ENCODE assay signal across 1 cellular context in the genomic region with DNA sequence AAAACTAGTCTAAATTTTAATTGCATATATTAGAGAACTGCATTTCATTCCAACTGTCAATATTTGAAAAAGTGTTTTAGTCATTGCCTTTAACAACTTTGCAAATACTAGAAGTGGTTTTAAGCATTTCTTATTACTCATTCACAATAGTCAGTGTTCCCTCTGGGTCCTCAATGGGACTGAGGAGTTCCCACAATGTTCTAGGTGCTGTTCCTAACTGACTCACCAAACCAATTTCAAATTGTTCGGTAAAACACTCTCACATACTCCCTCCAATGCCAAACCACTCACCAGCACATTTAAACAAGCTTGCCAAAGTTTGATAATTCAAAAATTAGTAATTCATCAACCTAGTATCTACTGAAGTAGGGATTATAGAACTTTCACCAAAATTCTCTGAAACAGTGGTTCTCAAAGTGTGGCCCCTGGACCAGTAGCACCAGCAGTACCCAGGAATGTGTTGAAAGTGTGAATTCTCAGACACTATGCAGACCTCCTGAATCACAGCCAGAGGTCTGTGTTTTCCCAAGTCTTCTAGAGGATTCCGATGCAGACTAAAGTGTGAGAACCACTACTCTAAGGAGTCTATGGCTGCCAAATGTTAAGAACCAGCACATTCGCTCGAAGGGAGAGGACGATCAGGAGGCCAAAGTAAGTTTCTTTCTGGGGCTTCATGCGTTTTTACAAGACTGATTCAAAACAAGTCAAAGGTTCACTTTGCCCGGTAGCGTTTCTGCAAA.
TF ChIP-seq lines count a peak whose summit lies in the region.

No MANE protein-coding gene starts in this region.

TF ChIP-seq in GM23338, 12 proteins besides CTCF, POLR2A, EP300 and RAD21 (continued from another document):
- TF ChIP-seq, protein P1, sequence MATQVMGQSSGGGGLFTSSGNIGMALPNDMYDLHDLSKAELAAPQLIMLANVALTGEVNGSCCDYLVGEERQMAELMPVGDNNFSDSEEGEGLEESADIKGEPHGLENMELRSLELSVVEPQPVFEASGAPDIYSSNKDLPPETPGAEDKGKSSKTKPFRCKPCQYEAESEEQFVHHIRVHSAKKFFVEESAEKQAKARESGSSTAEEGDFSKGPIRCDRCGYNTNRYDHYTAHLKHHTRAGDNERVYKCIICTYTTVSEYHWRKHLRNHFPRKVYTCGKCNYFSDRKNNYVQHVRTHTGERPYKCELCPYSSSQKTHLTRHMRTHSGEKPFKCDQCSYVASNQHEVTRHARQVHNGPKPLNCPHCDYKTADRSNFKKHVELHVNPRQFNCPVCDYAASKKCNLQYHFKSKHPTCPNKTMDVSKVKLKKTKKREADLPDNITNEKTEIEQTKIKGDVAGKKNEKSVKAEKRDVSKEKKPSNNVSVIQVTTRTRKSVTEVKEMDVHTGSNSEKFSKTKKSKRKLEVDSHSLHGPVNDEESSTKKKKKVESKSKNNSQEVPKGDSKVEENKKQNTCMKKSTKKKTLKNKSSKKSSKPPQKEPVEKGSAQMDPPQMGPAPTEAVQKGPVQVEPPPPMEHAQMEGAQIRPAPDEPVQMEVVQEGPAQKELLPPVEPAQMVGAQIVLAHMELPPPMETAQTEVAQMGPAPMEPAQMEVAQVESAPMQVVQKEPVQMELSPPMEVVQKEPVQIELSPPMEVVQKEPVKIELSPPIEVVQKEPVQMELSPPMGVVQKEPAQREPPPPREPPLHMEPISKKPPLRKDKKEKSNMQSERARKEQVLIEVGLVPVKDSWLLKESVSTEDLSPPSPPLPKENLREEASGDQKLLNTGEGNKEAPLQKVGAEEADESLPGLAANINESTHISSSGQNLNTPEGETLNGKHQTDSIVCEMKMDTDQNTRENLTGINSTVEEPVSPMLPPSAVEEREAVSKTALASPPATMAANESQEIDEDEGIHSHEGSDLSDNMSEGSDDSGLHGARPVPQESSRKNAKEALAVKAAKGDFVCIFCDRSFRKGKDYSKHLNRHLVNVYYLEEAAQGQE (IDR thresholded peaks at IDR 0.05; ENCODE audit: unreplicated experiment) = no peak
- TF ChIP-seq ZNF114 (CRISPR knock-in tag; IDR thresholded peaks at IDR 0.05) (no peak), ZNF331 (CRISPR knock-in tag; IDR thresholded peaks at IDR 0.05; ENCODE audit: low read depth) (no peak), STAT1 (IDR thresholded peaks at IDR 0.05; ENCODE audit: unreplicated experiment) (no peak), NANOG (IDR thresholded peaks at IDR 0.05; ENCODE audit: borderline replicate concordance) (no peak), EZH2phosphoT487 (IDR thresholded peaks at IDR 0.05; ENCODE audit: unreplicated experiment) (no peak)
- TF ChIP-seq, protein P2, sequence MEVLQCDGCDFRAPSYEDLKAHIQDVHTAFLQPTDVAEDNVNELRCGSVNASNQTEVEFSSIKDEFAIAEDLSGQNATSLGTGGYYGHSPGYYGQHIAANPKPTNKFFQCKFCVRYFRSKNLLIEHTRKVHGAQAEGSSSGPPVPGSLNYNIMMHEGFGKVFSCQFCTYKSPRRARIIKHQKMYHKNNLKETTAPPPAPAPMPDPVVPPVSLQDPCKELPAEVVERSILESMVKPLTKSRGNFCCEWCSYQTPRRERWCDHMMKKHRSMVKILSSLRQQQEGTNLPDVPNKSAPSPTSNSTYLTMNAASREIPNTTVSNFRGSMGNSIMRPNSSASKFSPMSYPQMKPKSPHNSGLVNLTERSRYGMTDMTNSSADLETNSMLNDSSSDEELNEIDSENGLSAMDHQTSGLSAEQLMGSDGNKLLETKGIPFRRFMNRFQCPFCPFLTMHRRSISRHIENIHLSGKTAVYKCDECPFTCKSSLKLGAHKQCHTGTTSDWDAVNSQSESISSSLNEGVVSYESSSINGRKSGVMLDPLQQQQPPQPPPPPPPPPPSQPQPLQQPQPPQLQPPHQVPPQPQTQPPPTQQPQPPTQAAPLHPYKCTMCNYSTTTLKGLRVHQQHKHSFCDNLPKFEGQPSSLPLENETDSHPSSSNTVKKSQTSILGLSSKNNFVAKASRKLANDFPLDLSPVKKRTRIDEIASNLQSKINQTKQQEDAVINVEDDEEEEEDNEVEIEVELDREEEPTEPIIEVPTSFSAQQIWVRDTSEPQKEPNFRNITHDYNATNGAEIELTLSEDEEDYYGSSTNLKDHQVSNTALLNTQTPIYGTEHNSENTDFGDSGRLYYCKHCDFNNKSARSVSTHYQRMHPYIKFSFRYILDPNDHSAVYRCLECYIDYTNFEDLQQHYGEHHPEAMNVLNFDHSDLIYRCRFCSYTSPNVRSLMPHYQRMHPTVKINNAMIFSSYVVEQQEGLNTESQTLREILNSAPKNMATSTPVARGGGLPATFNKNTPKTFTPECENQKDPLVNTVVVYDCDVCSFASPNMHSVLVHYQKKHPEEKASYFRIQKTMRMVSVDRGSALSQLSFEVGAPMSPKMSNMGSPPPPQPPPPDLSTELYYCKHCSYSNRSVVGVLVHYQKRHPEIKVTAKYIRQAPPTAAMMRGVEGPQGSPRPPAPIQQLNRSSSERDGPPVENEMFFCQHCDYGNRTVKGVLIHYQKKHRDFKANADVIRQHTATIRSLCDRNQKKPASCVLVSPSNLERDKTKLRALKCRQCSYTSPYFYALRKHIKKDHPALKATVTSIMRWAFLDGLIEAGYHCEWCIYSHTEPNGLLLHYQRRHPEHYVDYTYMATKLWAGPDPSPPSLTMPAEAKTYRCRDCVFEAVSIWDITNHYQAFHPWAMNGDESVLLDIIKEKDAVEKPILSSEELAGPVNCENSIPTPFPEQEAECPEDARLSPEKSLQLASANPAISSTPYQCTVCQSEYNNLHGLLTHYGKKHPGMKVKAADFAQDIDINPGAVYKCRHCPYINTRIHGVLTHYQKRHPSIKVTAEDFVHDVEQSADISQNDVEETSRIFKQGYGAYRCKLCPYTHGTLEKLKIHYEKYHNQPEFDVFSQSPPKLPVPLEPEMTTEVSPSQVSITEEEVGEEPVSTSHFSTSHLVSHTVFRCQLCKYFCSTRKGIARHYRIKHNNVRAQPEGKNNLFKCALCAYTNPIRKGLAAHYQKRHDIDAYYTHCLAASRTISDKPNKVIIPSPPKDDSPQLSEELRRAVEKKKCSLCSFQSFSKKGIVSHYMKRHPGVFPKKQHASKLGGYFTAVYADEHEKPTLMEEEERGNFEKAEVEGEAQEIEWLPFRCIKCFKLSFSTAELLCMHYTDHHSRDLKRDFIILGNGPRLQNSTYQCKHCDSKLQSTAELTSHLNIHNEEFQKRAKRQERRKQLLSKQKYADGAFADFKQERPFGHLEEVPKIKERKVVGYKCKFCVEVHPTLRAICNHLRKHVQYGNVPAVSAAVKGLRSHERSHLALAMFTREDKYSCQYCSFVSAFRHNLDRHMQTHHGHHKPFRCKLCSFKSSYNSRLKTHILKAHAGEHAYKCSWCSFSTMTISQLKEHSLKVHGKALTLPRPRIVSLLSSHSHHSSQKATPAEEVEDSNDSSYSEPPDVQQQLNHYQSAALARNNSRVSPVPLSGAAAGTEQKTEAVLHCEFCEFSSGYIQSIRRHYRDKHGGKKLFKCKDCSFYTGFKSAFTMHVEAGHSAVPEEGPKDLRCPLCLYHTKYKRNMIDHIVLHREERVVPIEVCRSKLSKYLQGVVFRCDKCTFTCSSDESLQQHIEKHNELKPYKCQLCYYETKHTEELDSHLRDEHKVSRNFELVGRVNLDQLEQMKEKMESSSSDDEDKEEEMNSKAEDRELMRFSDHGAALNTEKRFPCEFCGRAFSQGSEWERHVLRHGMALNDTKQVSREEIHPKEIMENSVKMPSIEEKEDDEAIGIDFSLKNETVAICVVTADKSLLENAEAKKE (CRISPR knock-in tag; IDR thresholded peaks at IDR 0.05) = no peak
